ENCODE assay signal across 22 cellular contexts in the genomic region with DNA sequence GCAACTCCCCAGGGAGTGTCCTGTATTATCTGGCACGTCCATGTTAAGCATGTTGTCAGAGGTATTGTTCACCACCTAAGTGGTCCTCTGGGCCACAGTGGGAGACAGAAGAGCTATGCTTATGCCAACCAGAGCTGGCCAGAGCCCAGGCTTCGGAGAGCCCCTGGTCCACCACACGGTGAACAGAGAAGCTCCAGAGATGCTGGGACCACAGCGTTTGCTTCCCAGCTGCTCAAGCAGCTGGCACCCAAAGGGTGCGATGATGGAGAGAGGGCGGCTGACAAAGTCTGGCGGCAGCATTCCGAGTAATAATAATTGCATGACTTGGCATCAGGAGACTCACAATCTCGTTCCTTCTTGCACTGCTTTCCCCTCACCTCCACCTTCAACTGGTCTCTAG. TPM values are rescaled to one million over a fixed set of nuclear protein-coding genes. Genes with fewer than 3 reads are reported as not detected.
"Had no signal": no experiment of that assay in that cellular context is flagged by ENCODE, and none has a peak within 500 bp of the region (broad histone marks: within the 10 kb centered on the region; RNA-seq: fewer than 3 reads in every experiment).

No MANE protein-coding gene starts in this region.

- H3K9me3 ChIP-seq: SJSA1 had no signal

- ATAC-seq: K562 had no signal

- H3K27me3 ChIP-seq: SJSA1 had no signal

- H3K36me3 ChIP-seq: SJSA1 had no signal

- H3K4me3 Mint-ChIP-seq: IgD-negative memory B cell had no signal

- H3K27me3 Mint-ChIP-seq: IgD-negative memory B cell had no signal

- H3K27ac Mint-ChIP-seq: IgD-negative memory B cell had no signal

- H3K4me1 ChIP-seq: SJSA1 had no signal

- H3K4me3 ChIP-seq: K562, SJSA1, SK-N-MC had no signal

- H3K27ac ChIP-seq: HL-60, KMS-11, SJSA1, SK-N-MC had no signal

- H3K9me3 Mint-ChIP-seq: IgD-negative memory B cell had no signal

- DNase-seq: Kasumi-1, MM.1S, NCI-H1092 treated with DMSO at 0.1 percent for 48 hours, NCI-H1436, NCI-H1694, NCI-H187 treated with DMSO at 0.1 percent for 48 hours, NCI-H2029 treated with DMSO at 0.1 percent for 48 hours, NCI-H2171 treated with DMSO at 0.1 percent for 48 hours, NCI-H345, NCI-H446 treated with DMSO at 0.1 percent for 48 hours, NCI-H510A treated with DMSO at 0.1 percent for 48 hours, NCI-H82, Right ventricle myocardium superior, RPMI8226, SIG-M5 had no signal

RNA-seq across cellular contexts. Expression of gene RCVRN, which starts 35.8 kb away (rescaled TPM):
- total RNA-seq: K562, M059J, Right ventricle myocardium superior had no signal
